In genomic region chr6:36546958-36547645, GRCh38 we compare ENCODE assay signal across 1 cellular context.
A peak's percentile ranks its signal among the peaks of the same experiment; 100 is the strongest.
TF ChIP-seq lines count a peak whose summit lies in the region.

TSS of gene STK38 (minus strand) at chr6:36547479. CDS start at chr6:36540202, 7,277 bp downstream.

TF ChIP-seq in HepG2, 621 proteins besides CTCF, POLR2A, EP300 and RAD21 (continued from another document):
- TF ChIP-seq, protein P1, sequence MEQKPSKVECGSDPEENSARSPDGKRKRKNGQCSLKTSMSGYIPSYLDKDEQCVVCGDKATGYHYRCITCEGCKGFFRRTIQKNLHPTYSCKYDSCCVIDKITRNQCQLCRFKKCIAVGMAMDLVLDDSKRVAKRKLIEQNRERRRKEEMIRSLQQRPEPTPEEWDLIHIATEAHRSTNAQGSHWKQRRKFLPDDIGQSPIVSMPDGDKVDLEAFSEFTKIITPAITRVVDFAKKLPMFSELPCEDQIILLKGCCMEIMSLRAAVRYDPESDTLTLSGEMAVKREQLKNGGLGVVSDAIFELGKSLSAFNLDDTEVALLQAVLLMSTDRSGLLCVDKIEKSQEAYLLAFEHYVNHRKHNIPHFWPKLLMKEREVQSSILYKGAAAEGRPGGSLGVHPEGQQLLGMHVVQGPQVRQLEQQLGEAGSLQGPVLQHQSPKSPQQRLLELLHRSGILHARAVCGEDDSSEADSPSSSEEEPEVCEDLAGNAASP (CRISPR knock-in tag; IDR thresholded peaks at IDR 0.05; ENCODE audit: borderline replicate concordance): 0 out of 2 replicates have a peak, but pooled peaks have one; percentile 26
- TF ChIP-seq ZNF776 (CRISPR knock-in tag; IDR thresholded peaks at IDR 0.05): peak; percentile 72
- no peak for TF ChIP-seq ZNF841 (CRISPR knock-in tag; IDR thresholded peaks at IDR 0.05; ENCODE audit: borderline replicate concordance)
- no peak for TF ChIP-seq ZNF10 (CRISPR knock-in tag; IDR thresholded peaks at IDR 0.05; ENCODE audit: borderline replicate concordance, low read depth)
- TF ChIP-seq THAP11 (CRISPR knock-in tag; IDR thresholded peaks at IDR 0.05): peak; percentile 42; the same call in 1 of the 2 replicates
- TF ChIP-seq ARID3A (IDR thresholded peaks at IDR 0.05; ENCODE audit: low read depth, low read length): no peak
- peak; percentile 11; the same call in 1 of the 2 replicates for TF ChIP-seq ZBTB14 (CRISPR knock-in tag; IDR thresholded peaks at IDR 0.05)
- peak; percentile 44; the same call in 1 of the 2 replicates for TF ChIP-seq TARDBP (CRISPR knock-in tag; IDR thresholded peaks at IDR 0.05)
- TF ChIP-seq ZNF644 (CRISPR knock-in tag; IDR thresholded peaks at IDR 0.05; ENCODE audit: low read depth): no peak
- no peak for TF ChIP-seq ZNF780A (CRISPR knock-in tag; IDR thresholded peaks at IDR 0.05)
- no peak for TF ChIP-seq ZNF543 (CRISPR knock-in tag; IDR thresholded peaks at IDR 0.05)
- no peak for TF ChIP-seq CREB1 (IDR thresholded peaks at IDR 0.05)
- no peak for TF ChIP-seq CREB1 (CRISPR knock-in tag; IDR thresholded peaks at IDR 0.05)
- peak; percentile 61; the same call in 1 of the 2 replicates for TF ChIP-seq PAWR (CRISPR knock-in tag; IDR thresholded peaks at IDR 0.05; ENCODE audit: borderline replicate concordance)
- peak; percentile 80 for TF ChIP-seq ZNF781 (CRISPR knock-in tag; IDR thresholded peaks at IDR 0.05; ENCODE audit: borderline replicate concordance, not compliant biosample characterization)
- TF ChIP-seq, protein P2, sequence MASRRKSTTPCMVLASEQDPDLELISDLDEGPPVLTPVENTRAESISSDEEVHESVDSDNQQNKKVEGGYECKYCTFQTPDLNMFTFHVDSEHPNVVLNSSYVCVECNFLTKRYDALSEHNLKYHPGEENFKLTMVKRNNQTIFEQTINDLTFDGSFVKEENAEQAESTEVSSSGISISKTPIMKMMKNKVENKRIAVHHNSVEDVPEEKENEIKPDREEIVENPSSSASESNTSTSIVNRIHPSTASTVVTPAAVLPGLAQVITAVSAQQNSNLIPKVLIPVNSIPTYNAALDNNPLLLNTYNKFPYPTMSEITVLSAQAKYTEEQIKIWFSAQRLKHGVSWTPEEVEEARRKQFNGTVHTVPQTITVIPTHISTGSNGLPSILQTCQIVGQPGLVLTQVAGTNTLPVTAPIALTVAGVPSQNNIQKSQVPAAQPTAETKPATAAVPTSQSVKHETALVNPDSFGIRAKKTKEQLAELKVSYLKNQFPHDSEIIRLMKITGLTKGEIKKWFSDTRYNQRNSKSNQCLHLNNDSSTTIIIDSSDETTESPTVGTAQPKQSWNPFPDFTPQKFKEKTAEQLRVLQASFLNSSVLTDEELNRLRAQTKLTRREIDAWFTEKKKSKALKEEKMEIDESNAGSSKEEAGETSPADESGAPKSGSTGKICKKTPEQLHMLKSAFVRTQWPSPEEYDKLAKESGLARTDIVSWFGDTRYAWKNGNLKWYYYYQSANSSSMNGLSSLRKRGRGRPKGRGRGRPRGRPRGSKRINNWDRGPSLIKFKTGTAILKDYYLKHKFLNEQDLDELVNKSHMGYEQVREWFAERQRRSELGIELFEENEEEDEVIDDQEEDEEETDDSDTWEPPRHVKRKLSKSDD (CRISPR knock-in tag; IDR thresholded peaks at IDR 0.05; ENCODE audit: low read depth): 0 out of 2 replicates have a peak, but pooled peaks have one; percentile 49
- no peak for TF ChIP-seq ZKSCAN1 (IDR thresholded peaks at IDR 0.05; ENCODE audit: low read length)
- TF ChIP-seq ZNF713 (CRISPR knock-in tag; IDR thresholded peaks at IDR 0.05): no peak
- TF ChIP-seq FOXK1 (CRISPR knock-in tag; IDR thresholded peaks at IDR 0.05; ENCODE audit: borderline replicate concordance, low read depth): no peak; the same call in 1 of the 2 replicates
- 0 out of 2 replicates have a peak, but pooled peaks have one; percentile 78 for TF ChIP-seq ZSCAN20 (CRISPR knock-in tag; IDR thresholded peaks at IDR 0.05; ENCODE audit: borderline replicate concordance)
- 0 out of 2 replicates have a peak, but pooled peaks have one; percentile 27 for TF ChIP-seq MEIS2 (CRISPR knock-in tag; IDR thresholded peaks at IDR 0.05)
- peak; percentile 87 for TF ChIP-seq GATA4 (IDR thresholded peaks at IDR 0.05; ENCODE audit: borderline replicate concordance, low read depth)
- peak; percentile 86; the same call in 1 of the 2 replicates for TF ChIP-seq ZNF333 (CRISPR knock-in tag; IDR thresholded peaks at IDR 0.05; ENCODE audit: borderline replicate concordance)
- no peak for TF ChIP-seq GPN1 (CRISPR knock-in tag; IDR thresholded peaks at IDR 0.05; ENCODE audit: borderline replicate concordance)
- TF ChIP-seq DBP (CRISPR knock-in tag; IDR thresholded peaks at IDR 0.05; ENCODE audit: not compliant biosample characterization): peak; percentile 73
- no peak for TF ChIP-seq CEBPZ (IDR thresholded peaks at IDR 0.05; ENCODE audit: low read length)
- no peak for TF ChIP-seq ZNF775 (CRISPR knock-in tag; IDR thresholded peaks at IDR 0.05; ENCODE audit: borderline replicate concordance)
- peak; percentile 69; the same call in 1 of the 2 replicates for TF ChIP-seq ISL2 (CRISPR knock-in tag; IDR thresholded peaks at IDR 0.05)
- TF ChIP-seq, protein P3, sequence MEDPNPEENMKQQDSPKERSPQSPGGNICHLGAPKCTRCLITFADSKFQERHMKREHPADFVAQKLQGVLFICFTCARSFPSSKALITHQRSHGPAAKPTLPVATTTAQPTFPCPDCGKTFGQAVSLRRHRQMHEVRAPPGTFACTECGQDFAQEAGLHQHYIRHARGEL (CRISPR knock-in tag; IDR thresholded peaks at IDR 0.05): no peak
- TF ChIP-seq PHF8 (CRISPR knock-in tag; IDR thresholded peaks at IDR 0.05): peak; percentile 94
- TF ChIP-seq ZNF660 (CRISPR knock-in tag; IDR thresholded peaks at IDR 0.05; ENCODE audit: borderline replicate concordance, low read depth): no peak
- peak; percentile 88 for TF ChIP-seq HES4 (CRISPR knock-in tag; IDR thresholded peaks at IDR 0.05; ENCODE audit: borderline replicate concordance)
- peak; percentile 74 for TF ChIP-seq KMT2B (CRISPR knock-in tag; IDR thresholded peaks at IDR 0.05)
- peak; percentile 85 for TF ChIP-seq SRY (CRISPR knock-in tag; IDR thresholded peaks at IDR 0.05)
- peak; percentile 83 for TF ChIP-seq ZNF441 (CRISPR knock-in tag; IDR thresholded peaks at IDR 0.05; ENCODE audit: borderline replicate concordance)
- TF ChIP-seq ZNF280D (CRISPR knock-in tag; IDR thresholded peaks at IDR 0.05): peak; percentile 40; the same call in 1 of the 2 replicates
- TF ChIP-seq NR2F6 (IDR thresholded peaks at IDR 0.05): no peak
- TF ChIP-seq NR2F6 (CRISPR knock-in tag; IDR thresholded peaks at IDR 0.05): no peak
- TF ChIP-seq TOPORS (CRISPR knock-in tag; IDR thresholded peaks at IDR 0.05): no peak
- 0 out of 2 replicates have a peak, but pooled peaks have one; percentile 52 for TF ChIP-seq ZBTB4 (CRISPR knock-in tag; IDR thresholded peaks at IDR 0.05; ENCODE audit: borderline replicate concordance)
- TF ChIP-seq ZNF616 (CRISPR knock-in tag; IDR thresholded peaks at IDR 0.05; ENCODE audit: low read depth): 0 out of 2 replicates have a peak, but pooled peaks have one; percentile 39
